Comparison of ENCODE assay signal across 9 cellular contexts in genomic region chr11:69295995-69296889, GRCh38. TPM values are rescaled to one million over a fixed set of nuclear protein-coding genes. Genes with fewer than 3 reads are reported as not detected.
A peak's percentile ranks its signal among the peaks of the same experiment; 100 is the strongest.
DNase-seq lines count a peak whose midpoint lies in the region; ATAC-seq and TF ChIP-seq lines count a peak whose summit lies in the region.
"Had no signal": no experiment of that assay in that cellular context is flagged by ENCODE, and none has a peak within 500 bp of the region (broad histone marks: within the 10 kb centered on the region; RNA-seq: fewer than 3 reads in every experiment).

No MANE protein-coding gene starts in this region.

- H3K27me3 Mint-ChIP-seq in Calu3 (ENCODE audit: unreplicated experiment) (no peaks in the 10 kb centered on the region), neural progenitor cell (ENCODE audit: insufficient read depth, low read depth) (peaks cover 12% of the 10 kb centered on the region)

- ATAC-seq in HG03175 (IDR thresholded peaks at IDR 0.05; ENCODE audit: unreplicated experiment) = no peak
- no peak for ATAC-seq in HG03342 (IDR thresholded peaks at IDR 0.05; ENCODE audit: unreplicated experiment)

- H3K9ac ChIP-seq in duodenal mucosa (ENCODE audit: low read depth in 1 of 2, low read length in 2 of 2) = peak overlapping the region; percentile 10 to 36
- no peak overlapping the region for H3K9ac ChIP-seq in neural progenitor cell

- H3K27me3 ChIP-seq in duodenal mucosa (ENCODE audit: control insufficient read depth in 1 of 2, insufficient read depth in 2 of 2, low read length in 2 of 2) (no peaks in the 10 kb centered on the region), neural progenitor cell (no peaks in the 10 kb centered on the region)

- peak; percentile 52 for DNase-seq in Calu3
- peak; percentile 63 for DNase-seq in NOMO-1 treated with dmso at 0.1 percent for 144 hours (lab: John Stamatoyannopoulos, UW; ENCODE audit: unreplicated experiment)
- no peak for DNase-seq in neural progenitor cell (ENCODE audit: low spot score)
- no peak for DNase-seq in hippocampal formation (lab: John Stamatoyannopoulos, UW)
- no peak for DNase-seq in activated gamma-delta T cell (lab: John Stamatoyannopoulos, UW)

- no peak overlapping the region for H3K4me2 ChIP-seq in neural progenitor cell

- no peak overlapping the region for H2AFZ ChIP-seq in neural progenitor cell (replicated peaks)

- H3K27ac Mint-ChIP-seq in Calu3 (ENCODE audit: unreplicated experiment) (peak overlapping the region; percentile 98), neural progenitor cell (no peak overlapping the region)

- H3K4me3 ChIP-seq in duodenal mucosa (ENCODE audit: low read depth in 1 of 2, low read length in 2 of 2) = peak overlapping the region; percentile 38 to 46
- no peak overlapping the region for H3K4me3 ChIP-seq in neural progenitor cell

- H3K36me3 Mint-ChIP-seq in Calu3 (ENCODE audit: insufficient read depth, unreplicated experiment) (peaks cover 83% of the 10 kb centered on the region), neural progenitor cell (no peaks in the 10 kb centered on the region)

- H3K4me1 Mint-ChIP-seq in Calu3 (ENCODE audit: low read depth, unreplicated experiment) (peaks cover 67% of the 10 kb centered on the region), neural progenitor cell (peaks cover 26% of the 10 kb centered on the region)

- H3K4me3 Mint-ChIP-seq in Calu3 (ENCODE audit: low read depth, unreplicated experiment) (peak overlapping the region; percentile 97), neural progenitor cell (peak overlapping the region; percentile 54)

- no peaks in the 10 kb centered on the region for H4K20me1 ChIP-seq in neural progenitor cell (ENCODE audit: low read depth)

- CTCF ChIA-PET in Calu3 (lab: Charles Lee) = interaction anchor here (0.6 to 2.8 kb wide), 7 partner anchors 8 to 195 kb away, joined by 4 to 18 read pairs (median 6); no protein-coding TSS in a partner anchor

- H3K36me3 ChIP-seq in duodenal mucosa (ENCODE audit: control insufficient read depth in 1 of 2, insufficient read depth in 2 of 2, low read length in 2 of 2) (no peaks in the 10 kb centered on the region), neural progenitor cell (no peaks in the 10 kb centered on the region)

- H3K9me3 Mint-ChIP-seq in Calu3 (ENCODE audit: low read depth, unreplicated experiment) (no peaks in the 10 kb centered on the region), neural progenitor cell (no peaks in the 10 kb centered on the region)

- H3K9me3 ChIP-seq in duodenal mucosa (ENCODE audit: control insufficient read depth in 1 of 2, low read length in 2 of 2) = no peaks in the 10 kb centered on the region
- no peaks in the 10 kb centered on the region for H3K9me3 ChIP-seq in neural progenitor cell (ENCODE audit: low read depth)

- H3K27ac ChIP-seq in duodenal mucosa (ENCODE audit: low read depth, low read length) = peak overlapping the region; percentile 67
- H3K27ac ChIP-seq in neural progenitor cell = no peak overlapping the region

- no peaks in the 10 kb centered on the region for H3K79me2 ChIP-seq in neural progenitor cell (ENCODE audit: low read depth)

- TF ChIP-seq CTCF in Calu3 (IDR thresholded peaks at IDR 0.05; ENCODE audit: unreplicated experiment) = no peak
- TF ChIP-seq CTCF in neural progenitor cell (IDR thresholded peaks at IDR 0.05) = no peak

- H3F3A ChIP-seq in neural progenitor cell (ENCODE audit: low read depth) = no peaks in the 10 kb centered on the region

- H3K4me1 ChIP-seq in duodenal mucosa (ENCODE audit: control insufficient read depth in 1 of 2, insufficient read depth in 2 of 2, low read length in 2 of 2) (peaks cover 65 to 73% of the 10 kb centered on the region in 2 donors), neural progenitor cell (no peaks in the 10 kb centered on the region)

- intact Hi-C loops in Calu3 (cut with micrococcal nuclease; ENCODE audit: unreplicated experiment) = loop anchor here (5.0 kb wide), 1 partner anchor 146 kb away; no protein-coding TSS in a partner anchor

- no TSS peak for BruUV-seq in Calu3 (replicated peaks; lab: Mats Ljungman, UMichigan)

RNA-seq across cellular contexts. Expression of gene MYEOV, which starts 2.3 kb away (rescaled TPM):
- total RNA-seq in Calu3 (2022) (79.9 and 98.4 TPM in 2 replicates), neural progenitor cell (ENCODE audit: low replicate concordance) (not detected in 2 replicates)
- total RNA-seq: skeletal muscle tissue had no signal

Comparison
In these comparisons a context has a peak if more than half of its experiments do, and no peak if none do; other contexts are left out.
1. DNase-seq: peak in Calu3 (single experiment) and NOMO-1 treated with dmso at 0.1 percent for 144 hours (single experiment); none in neural progenitor cell (single experiment), hippocampal formation (0 of 2) and activated gamma-delta T cell (single experiment).
2. RNA of gene MYEOV, which starts 2.3 kb away (total RNA-seq): 79.9 to 98.4 TPM in Calu3; not detected in neural progenitor cell; every median in the first group is over 10 times any median in the second.